14 cellular contexts compared by ENCODE assay signal in genomic region chr10:128573236-128573800, GRCh38.
A peak's percentile ranks its signal among the peaks of the same experiment; 100 is the strongest.
DNase-seq lines count a peak whose midpoint lies in the region; ATAC-seq and TF ChIP-seq lines count a peak whose summit lies in the region.
"Had no signal": no experiment of that assay in that cellular context is flagged by ENCODE, and none has a peak within 500 bp of the region (broad histone marks: within the 10 kb centered on the region; RNA-seq: fewer than 3 reads in every experiment).

No MANE protein-coding gene starts in this region.

- H2AFZ ChIP-seq in H9 (ENCODE audit: low read length) (no peak overlapping the region), neuronal stem cell (ENCODE audit: low read length) (no peak overlapping the region)

- H3K27ac ChIP-seq in H9 (ENCODE audit: insufficient read length, low read depth, low read length) = no peak overlapping the region
- peak overlapping the region; percentile 57 for H3K27ac ChIP-seq in endodermal cell (ENCODE audit: low read depth, low read length)
- H3K27ac ChIP-seq in neuronal stem cell (replicated peaks; ENCODE audit: low read length) = no peak overlapping the region
- H3K27ac ChIP-seq: BLaER1 had no signal

- H3K9me3 ChIP-seq in H9 (ENCODE audit: control insufficient read depth, low read depth, low read length) = no peaks in the 10 kb centered on the region
- H3K9me3 ChIP-seq in endodermal cell (ENCODE audit: control insufficient read depth, low read length) = no peaks in the 10 kb centered on the region
- H3K9me3 ChIP-seq in neuronal stem cell (replicated peaks in 1 of 2; ENCODE audit: control insufficient read depth in 2 of 2, insufficient read depth in 1 of 2, low read depth in 1 of 2, low read length in 2 of 2) = no peaks in the 10 kb centered on the region
- H3K9me3 ChIP-seq: BLaER1, Caco-2 had no signal

- H3K27me3 ChIP-seq in H9 (ENCODE audit: insufficient read depth, low read length) = peaks cover 4% of the 10 kb centered on the region; the same call in 1 of the 2 replicates
- no peaks in the 10 kb centered on the region for H3K27me3 ChIP-seq in endodermal cell (ENCODE audit: control insufficient read depth, insufficient read depth, low read length, poor library complexity, severe bottlenecking)
- no peaks in the 10 kb centered on the region for H3K27me3 ChIP-seq in neuronal stem cell (ENCODE audit: control insufficient read depth in 3 of 3, insufficient read depth in 3 of 3, low read depth in 1 of 3, low read length in 3 of 3)
- H3K27me3 ChIP-seq: BLaER1 had no signal

- no peaks in the 10 kb centered on the region for H3K79me2 ChIP-seq in H9 (ENCODE audit: insufficient read depth, low read length)

- H3K18ac ChIP-seq in H9 (ENCODE audit: insufficient read length, low read depth, low read length) (no peak overlapping the region), neuronal stem cell (ENCODE audit: low read length) (no peak overlapping the region)

- peaks cover 0 to 5% (median 4%) of the 10 kb centered on the region in 3 experiments; a peak in 4 of 7 replicates for H3K36me3 Mint-ChIP-seq in H9 (ENCODE audit: insufficient read depth in 1 of 3, low read depth in 3 of 3)
- no peaks in the 10 kb centered on the region for H3K36me3 Mint-ChIP-seq in endodermal cell (ENCODE audit: low read depth)
- H3K36me3 Mint-ChIP-seq in type B pancreatic cell = no peaks in the 10 kb centered on the region
- H3K36me3 Mint-ChIP-seq: CD8-positive, alpha-beta memory T cell had no signal

- H2AK5ac ChIP-seq in H9 (ENCODE audit: insufficient read length, low read length) (no peak overlapping the region), neuronal stem cell (ENCODE audit: low read depth, low read length) (peak overlapping the region; percentile 32)

- H2BK120ac ChIP-seq in H9 (ENCODE audit: low read depth, low read length, poor library complexity, severe bottlenecking) (no peak overlapping the region), neuronal stem cell (ENCODE audit: low read depth, low read length) (no peak overlapping the region)

- H2BK12ac ChIP-seq in H9 (ENCODE audit: insufficient read length, low read depth, low read length) (no peak overlapping the region), neuronal stem cell (ENCODE audit: low read length) (no peak overlapping the region)

- peaks cover 28 to 41% of the 10 kb centered on the region in 2 experiments for H3K4me1 Mint-ChIP-seq in H9
- peaks cover 5% of the 10 kb centered on the region for H3K4me1 Mint-ChIP-seq in endodermal cell
- H3K4me1 Mint-ChIP-seq in type B pancreatic cell (ENCODE audit: unreplicated experiment) = peaks cover 42% of the 10 kb centered on the region
- H3K4me1 Mint-ChIP-seq: CD8-positive, alpha-beta memory T cell had no signal

- H3K9me3 Mint-ChIP-seq in H9 = no peaks in the 10 kb centered on the region; a peak in 2 of 5 replicates
- no peaks in the 10 kb centered on the region for H3K9me3 Mint-ChIP-seq in endodermal cell
- peaks cover 8% of the 10 kb centered on the region for H3K9me3 Mint-ChIP-seq in type B pancreatic cell

- H3K56ac ChIP-seq in H9 (ENCODE audit: insufficient read length, low read depth, low read length) = no peak overlapping the region

- H4K8ac ChIP-seq in H9 (replicated peaks; ENCODE audit: insufficient read length, low read depth, low read length) = no peak overlapping the region
- H4K8ac ChIP-seq in neuronal stem cell (ENCODE audit: low read depth, low read length) = no peak overlapping the region

- H4K91ac ChIP-seq in H9 (ENCODE audit: insufficient read length, low read depth, low read length) (no peak overlapping the region), neuronal stem cell (ENCODE audit: low read depth, low read length, poor library complexity) (no peak overlapping the region)

- no peak overlapping the region for H2BK20ac ChIP-seq in H9 (ENCODE audit: low read depth, low read length, poor library complexity, severe bottlenecking)

- H4K20me1 ChIP-seq in H9 (ENCODE audit: control insufficient read depth, insufficient read depth, insufficient read length) = no peaks in the 10 kb centered on the region
- H4K20me1 ChIP-seq: BLaER1 had no signal

- H2BK15ac ChIP-seq in H9 (ENCODE audit: low read depth, low read length) = no peak overlapping the region
- H2BK15ac ChIP-seq in neuronal stem cell (ENCODE audit: low read length) = no peak overlapping the region

- WGBS in H9 (ENCODE audit: extremely low coverage, insufficient read length, low lambda C conversion rate) = no CpG with 5 or more reads among the region's 16 CpGs
- 81 to 91% methylated on average over 8 to 16 of the region's 16 CpGs for WGBS in endodermal cell (ENCODE audit: insufficient coverage in 1 of 2, insufficient read length in 1 of 2), 2 experiments
- no CpG with 5 or more reads among the region's 16 CpGs for WGBS in neuronal stem cell (ENCODE audit: extremely low coverage in 2 of 2, insufficient read length in 2 of 2, insufficient replicate concordance in 1 of 2), 2 donors

- DNase-seq in H9 (no peak), endodermal cell (no peak), neuronal stem cell (ENCODE audit: low spot score) (no peak), type B pancreatic cell (ENCODE audit: extremely low spot score, unreplicated experiment) (no peak), DMS79 (lab: John Stamatoyannopoulos, UW) (no peak), SW480 (ENCODE audit: low spot score) (no peak), Right ventricle myocardium superior (no peak)
- DNase-seq: 8988T; AML-193; Caco-2; CD8-positive, alpha-beta memory T cell; H7 had no signal

- no peaks in the 10 kb centered on the region for H3K79me1 ChIP-seq in H9 (ENCODE audit: insufficient read depth, low read depth, low read length, poor library complexity, severe bottlenecking)
- no peaks in the 10 kb centered on the region for H3K79me1 ChIP-seq in neuronal stem cell (ENCODE audit: low read depth, low read length)

- H3K23ac ChIP-seq in H9 (ENCODE audit: insufficient read length, low read depth, low read length) = no peak overlapping the region
- H3K23ac ChIP-seq in neuronal stem cell (ENCODE audit: low read depth, low read length, poor library complexity) = no peak overlapping the region

- no peak overlapping the region for H3K4ac ChIP-seq in H9 (ENCODE audit: low read depth, low read length)
- H3K4ac ChIP-seq in neuronal stem cell (ENCODE audit: low read length) = no peak overlapping the region

- H3K9ac ChIP-seq in H9 (ENCODE audit: extremely low read depth, insufficient read length, low read length) = no peak overlapping the region
- H3K9ac ChIP-seq in endodermal cell (ENCODE audit: extremely low read depth, low read length, poor library complexity, severe bottlenecking) = no peak overlapping the region
- H3K9ac ChIP-seq in neuronal stem cell (ENCODE audit: low read depth, low read length, poor library complexity) = no peak overlapping the region
- H3K9ac ChIP-seq: BLaER1 had no signal

- no peaks in the 10 kb centered on the region for H3K36me3 ChIP-seq in endodermal cell (ENCODE audit: control insufficient read depth, insufficient read depth, low read length)
- H3K36me3 ChIP-seq in neuronal stem cell (replicated peaks in 1 of 2; ENCODE audit: control insufficient read depth in 2 of 2, insufficient read depth in 2 of 2, low read length in 2 of 2) = no peaks in the 10 kb centered on the region
- H3K36me3 ChIP-seq: BLaER1 had no signal

- intact Hi-C loops in Right ventricle myocardium superior (cut with DNase I) = no loop called here

- no peaks in the 10 kb centered on the region for H3K4me1 ChIP-seq in H9 (ENCODE audit: insufficient read depth, low read length)
- peaks cover 3% of the 10 kb centered on the region for H3K4me1 ChIP-seq in endodermal cell (ENCODE audit: control insufficient read depth, insufficient read depth, low read length)
- H3K4me1 ChIP-seq in neuronal stem cell (ENCODE audit: control insufficient read depth in 2 of 2, insufficient read depth in 1 of 2, low read depth in 1 of 2, low read length in 2 of 2) = no peaks in the 10 kb centered on the region
- H3K4me1 ChIP-seq: Caco-2 had no signal

- H3K27me3 Mint-ChIP-seq in H9 (ENCODE audit: low read depth) (peaks cover 14% of the 10 kb centered on the region), endodermal cell (ENCODE audit: insufficient read depth) (no peaks in the 10 kb centered on the region), type B pancreatic cell (peaks cover 52% of the 10 kb centered on the region)

- no peak for TF ChIP-seq CTCF in H9 (conservative IDR thresholded peaks at IDR 0.05)
- TF ChIP-seq CTCF in endodermal cell (conservative IDR thresholded peaks at IDR 0.05) = no peak
- no peak for TF ChIP-seq CTCF in type B pancreatic cell (conservative IDR thresholded peaks at IDR 0.05)

- no peaks in the 10 kb centered on the region for H3K23me2 ChIP-seq in H9 (ENCODE audit: insufficient read length, low read depth, low read length, poor library complexity, severe bottlenecking)

- H3K4me3 ChIP-seq in endodermal cell (ENCODE audit: low read length) = no peak overlapping the region
- no peak overlapping the region for H3K4me3 ChIP-seq in neuronal stem cell (ENCODE audit: low read length in 2 of 2)
- H3K4me3 ChIP-seq: BLaER1 had no signal

- H3K4me2 ChIP-seq in H9 (ENCODE audit: insufficient read depth, insufficient read length, low read length) = no peak overlapping the region
- no peak overlapping the region for H3K4me2 ChIP-seq in neuronal stem cell (ENCODE audit: insufficient read depth, low read length, poor library complexity, severe bottlenecking)
- H3K4me2 ChIP-seq: BLaER1 had no signal

- no peak overlapping the region for H2BK5ac ChIP-seq in H9 (ENCODE audit: insufficient read length, low read length)
- no peak overlapping the region for H2BK5ac ChIP-seq in neuronal stem cell (ENCODE audit: low read length)

- no peak overlapping the region for H4K5ac ChIP-seq in H9 (ENCODE audit: insufficient read length, low read depth, low read length)

- no peak overlapping the region for H3T11ph ChIP-seq in H9 (ENCODE audit: low read length)

- H3K27ac Mint-ChIP-seq in H9 (peak overlapping the region in 2 of 3 experiments; percentile 21 to 54; a peak in 2 of 7 replicates), endodermal cell (peak overlapping the region; percentile 52), type B pancreatic cell (no peak overlapping the region)
- H3K27ac Mint-ChIP-seq: CD8-positive, alpha-beta memory T cell had no signal

- no peak overlapping the region; the same call in 1 of the 2 replicates for H3K14ac ChIP-seq in H9 (ENCODE audit: insufficient read depth, low read length)
- no peak overlapping the region for H3K14ac ChIP-seq in neuronal stem cell (ENCODE audit: low read length)

- no peak for ATAC-seq in Right ventricle myocardium superior (ENCODE audit: poor library complexity)
- ATAC-seq: HepG2 had no signal

- H3K4me3 Mint-ChIP-seq in H9 = no peak overlapping the region
- H3K4me3 Mint-ChIP-seq in endodermal cell = no peak overlapping the region
- peak overlapping the region; percentile 11 for H3K4me3 Mint-ChIP-seq in type B pancreatic cell
- H3K4me3 Mint-ChIP-seq: CD8-positive, alpha-beta memory T cell had no signal
